In genomic region chr10:84139126-84140035, GRCh38 we compare ENCODE assay signal across 8 cellular contexts. TPM values are rescaled to one million over a fixed set of nuclear protein-coding genes. Genes with fewer than 3 reads are reported as not detected.
DNase-seq lines count a peak whose midpoint lies in the region; TF ChIP-seq lines count a peak whose summit lies in the region.

Gene GHITM (plus strand): TSS chr10:84139509. CDS start chr10:84141501, 1,992 bp downstream.

- peaks cover 31% of the 10 kb centered on the region for H3K79me2 ChIP-seq in neural cell (replicated peaks; ENCODE audit: insufficient read depth, low read length)

- H3K4me1 ChIP-seq in ES-I3 (ENCODE audit: insufficient read depth, low read length) (peaks cover 10% of the 10 kb centered on the region; the same call in 1 of the 2 replicates), stomach smooth muscle (ENCODE audit: control insufficient read depth, insufficient read depth, low read length) (peaks cover 12% of the 10 kb centered on the region)

- H3K36me3 ChIP-seq in ES-I3 (ENCODE audit: insufficient read depth, low read length), result peaks cover 6% of the 10 kb centered on the region; the same call in 1 of the 2 replicates
- peaks cover 7% of the 10 kb centered on the region for H3K36me3 ChIP-seq in H7 (replicated peaks; ENCODE audit: control insufficient read depth, insufficient read depth, low read length)
- peaks cover 3% of the 10 kb centered on the region for H3K36me3 ChIP-seq in neural cell (ENCODE audit: insufficient read depth, low read length)
- peaks cover 11 to 19% of the 10 kb centered on the region in 2 donors for H3K36me3 ChIP-seq in stomach smooth muscle (ENCODE audit: control insufficient read depth in 2 of 2, insufficient read depth in 2 of 2, low read length in 2 of 2)

- TF ChIP-seq RAD21 in neural cell (conservative IDR thresholded peaks at IDR 0.05), result peak; percentile 24

- TF ChIP-seq CTCF in neural cell (IDR thresholded peaks at IDR 0.05; ENCODE audit: poor library complexity, severe bottlenecking), result peak; percentile 69

- H3K9ac ChIP-seq in ES-I3 (ENCODE audit: low read depth, low read length), result peak within 1 kb of the TSS; percentile 94
- H3K9ac ChIP-seq in neural cell (ENCODE audit: low read length), result peak within 1 kb of the TSS; percentile 91
- H3K9ac ChIP-seq in stomach smooth muscle (ENCODE audit: low read length in 2 of 2), result peak within 1 kb of the TSS; percentile 95 to 98

- H3K9me3 ChIP-seq in ES-I3 (ENCODE audit: control insufficient read depth, insufficient read depth, low read length) (no peaks in the 10 kb centered on the region), neural cell (ENCODE audit: low read length) (no peaks in the 10 kb centered on the region), stomach smooth muscle (ENCODE audit: control insufficient read depth in 2 of 2, low read length in 2 of 2) (no peaks in the 10 kb centered on the region)

- no peaks in the 10 kb centered on the region for H4K20me1 ChIP-seq in neural cell (ENCODE audit: insufficient read depth)

- H3K27ac ChIP-seq in neural cell (ENCODE audit: low read length) (peak within 1 kb of the TSS; percentile 80), stomach smooth muscle (ENCODE audit: low read length) (peak within 1 kb of the TSS; percentile 94)

- peak; percentile 91 for DNase-seq in H7
- DNase-seq in M059J (ENCODE audit: low read depth), result peak; percentile 96
- peak; percentile 63 for DNase-seq in SHP77 treated with DMSO at 0.1 percent for 48 hours (lab: John Stamatoyannopoulos, UW)
- peak; percentile 83 for DNase-seq in activated gamma-delta T cell (lab: John Stamatoyannopoulos, UW)
- DNase-seq in fibroblast of the conjunctiva (ENCODE audit: low read depth), result peak; percentile 97

- no peaks in the 10 kb centered on the region for H3K9me2 ChIP-seq in neural cell (ENCODE audit: insufficient read depth, low read length)

- peak within 1 kb of the TSS; percentile 87 for H3K4me2 ChIP-seq in neural cell (ENCODE audit: low read length)

- H2AFZ ChIP-seq in neural cell (ENCODE audit: low read depth, low read length), result peak within 1 kb of the TSS; percentile 94

- H3K4me3 ChIP-seq in H7 (ENCODE audit: insufficient read depth, low read depth, low read length) (peak within 1 kb of the TSS; percentile 98), neural cell (ENCODE audit: low read length) (peak within 1 kb of the TSS; percentile 78), stomach smooth muscle (ENCODE audit: low read length in 2 of 2) (peak within 1 kb of the TSS; percentile 98)

- no peaks in the 10 kb centered on the region for H3K27me3 ChIP-seq in H7 (ENCODE audit: control insufficient read depth, insufficient read depth, low read length)
- no peaks in the 10 kb centered on the region for H3K27me3 ChIP-seq in neural cell (ENCODE audit: insufficient read depth, low read depth, low read length)
- H3K27me3 ChIP-seq in stomach smooth muscle (ENCODE audit: control insufficient read depth in 1 of 2, insufficient read depth in 2 of 2, low read length in 2 of 2), result no peaks in the 10 kb centered on the region

- peak; percentile 48 for TF ChIP-seq EP300 in neural cell (conservative IDR thresholded peaks at IDR 0.05; ENCODE audit: poor library complexity, severe bottlenecking)

- H3F3A ChIP-seq in neural cell (ENCODE audit: insufficient read depth, low read length, poor library complexity, severe bottlenecking), result no peaks in the 10 kb centered on the region

TF ChIP-seq in neural cell, 6 proteins besides CTCF, POLR2A, EP300 and RAD21:
- TF ChIP-seq SMC3 (conservative IDR thresholded peaks at IDR 0.05; ENCODE audit: poor library complexity), result peak; percentile 31
- TF ChIP-seq TAF1 (IDR thresholded peaks at IDR 0.05; ENCODE audit: low read depth), result peak; percentile 30
- TF ChIP-seq MXI1 (conservative IDR thresholded peaks at IDR 0.05; ENCODE audit: poor library complexity, severe bottlenecking), result peak; percentile 76
- TF ChIP-seq POLR2AphosphoS5 (IDR thresholded peaks at IDR 0.05), result peak; percentile 92
- peak; percentile 57 for TF ChIP-seq REST (IDR thresholded peaks at IDR 0.05; ENCODE audit: borderline replicate concordance)
- TF ChIP-seq EZH2 (IDR thresholded peaks at IDR 0.05; ENCODE audit: borderline replicate concordance, insufficient read depth, low read length, poor library complexity, severe bottlenecking), result no peak

RNA-seq across cellular contexts. Expression of gene GHITM, which starts in this region (rescaled TPM):
- total RNA-seq in H7 (2014; rRNA removed; shearing (Covaris generic)), result 165 and 173 TPM in 2 replicates
- 218 TPM in 2 replicates for total RNA-seq in M059J (2014; rRNA removed; shearing (Covaris generic))
- 280 and 306 TPM in 2 replicates for polyA plus RNA-seq in neural cell
- 179 and 183 TPM in 2 replicates for polyA minus RNA-seq in neural cell

Comparison
In these comparisons a context has a peak if more than half of its experiments do, and no peak if none do; other contexts are left out.
1. Peak in every context shown above with its lines: DNase-seq, H3K4me3 ChIP-seq and H3K27ac ChIP-seq.